In the genomic region with DNA sequence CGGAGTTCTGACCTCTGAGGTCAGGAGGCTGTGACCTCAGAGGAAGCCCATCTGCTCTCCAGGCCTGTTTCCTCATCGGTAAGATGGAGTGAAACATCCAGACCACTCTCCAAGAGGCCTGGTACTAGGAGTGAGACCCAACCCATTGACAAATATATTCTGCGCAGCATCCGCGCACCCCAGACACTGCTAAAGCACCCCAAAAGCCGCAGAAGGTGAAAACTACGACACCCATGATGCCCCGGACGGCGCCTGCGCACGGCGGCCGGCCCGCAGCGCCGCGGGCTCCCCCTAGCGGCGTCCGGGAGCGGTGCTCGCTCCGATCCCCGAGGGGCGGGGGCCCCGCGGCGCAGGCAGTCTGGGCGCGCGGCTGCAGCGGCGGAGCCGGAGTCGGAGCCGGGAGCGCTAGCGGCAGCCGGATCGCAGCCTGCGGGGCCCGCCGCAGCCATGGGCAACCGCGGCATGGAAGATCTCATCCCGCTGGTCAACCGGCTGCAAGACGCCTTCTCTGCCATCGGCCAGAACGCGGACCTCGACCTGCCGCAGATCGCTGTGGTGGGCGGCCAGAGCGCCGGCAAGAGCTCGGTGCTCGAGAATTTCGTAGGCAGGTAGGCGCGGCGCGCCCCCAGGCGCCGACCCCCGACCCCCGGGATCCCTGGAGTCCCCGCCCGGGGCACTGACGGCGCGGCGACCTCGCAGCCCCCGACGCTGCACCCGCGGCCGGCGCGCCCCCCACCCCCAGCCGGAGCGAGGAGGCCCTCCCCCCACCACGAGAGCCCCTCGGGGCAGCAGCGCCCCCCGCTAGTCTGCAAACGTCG, we compare ENCODE assay signal across 9 cellular contexts. TPM values are rescaled to one million over a fixed set of nuclear protein-coding genes. Genes with fewer than 3 reads are reported as not detected.
DNase-seq lines count a peak whose midpoint lies in the region; ATAC-seq, FAIRE-seq and TF ChIP-seq lines count a peak whose summit lies in the region.
"Had no signal": no experiment of that assay in that cellular context is flagged by ENCODE, and none has a peak within 500 bp of the region (broad histone marks: within the 10 kb centered on the region; RNA-seq: fewer than 3 reads in every experiment).

TSS of gene DNM1 (plus strand) at position 356 of the 818 bp plus-strand sequence. CDS start at position 448, 92 bp downstream.

- TF ChIP-seq EP300 in Ishikawa (IDR thresholded peaks at IDR 0.05; ENCODE audit: borderline replicate concordance), result no peak

- no peaks in the 10 kb centered on the region for H3K36me3 Mint-ChIP-seq in activated naive CD8-positive, alpha-beta T cell treated with anti-CD3 and anti-CD28 coated beads for 36 hours

- H3K4me3 ChIP-seq in cardiac muscle cell (peak within 1 kb of the TSS; percentile 86), pancreas (peak within 1 kb of the TSS; percentile 52 to 86 (median 66)), tibial artery (peak within 1 kb of the TSS; percentile 44 to 55)

- H3K36me3 ChIP-seq in cardiac muscle cell (no peaks in the 10 kb centered on the region), pancreas (no peaks in the 10 kb centered on the region), tibial artery (no peaks in the 10 kb centered on the region)

- peak within 1 kb of the TSS; percentile 57 for H3K4me3 Mint-ChIP-seq in activated naive CD8-positive, alpha-beta T cell treated with anti-CD3 and anti-CD28 coated beads for 36 hours

- H3K27me3 Mint-ChIP-seq in activated naive CD8-positive, alpha-beta T cell treated with anti-CD3 and anti-CD28 coated beads for 36 hours, result peaks cover 21% of the 10 kb centered on the region

- TF ChIP-seq CTCF in cardiac muscle cell (IDR thresholded peaks at IDR 0.05; ENCODE audit: low read depth, low read length) (peak; percentile 65), pancreas (IDR thresholded peaks at IDR 0.05) (peak; percentile 67 to 94 (median 86)), tibial artery (IDR thresholded peaks at IDR 0.05) (peak; percentile 81 to 98)

- no peak for FAIRE-seq in pancreas (lab: Jason Lieb, UNC)
- FAIRE-seq: endometrium had no signal

- ATAC-seq in GM21390 (IDR thresholded peaks at IDR 0.05; ENCODE audit: unreplicated experiment), result peak; percentile 74
- ATAC-seq in pancreas, result peak; percentile 90 to 94 (median 93)

- H3K27ac ChIP-seq in cardiac muscle cell (no peak within 1 kb of the TSS), pancreas (peak within 1 kb of the TSS in 1 of 4 donors; percentile 8), tibial artery (peak within 1 kb of the TSS in 1 of 2 donors; percentile 34)

- WGBS in pancreas, 2 donors, result 0 to 1% methylated on average over 52 to 91 of the region's 91 CpGs

- no peaks in the 10 kb centered on the region for H3K4me1 ChIP-seq in cardiac muscle cell (ENCODE audit: low read depth)
- peaks cover 0 to 6% (median 0%) of the 10 kb centered on the region in 3 donors for H3K4me1 ChIP-seq in pancreas
- H3K4me1 ChIP-seq in tibial artery, result peaks cover 0 to 21% (median 13%) of the 10 kb centered on the region in 4 donors

- H3K9me3 Mint-ChIP-seq in activated naive CD8-positive, alpha-beta T cell treated with anti-CD3 and anti-CD28 coated beads for 36 hours, result no peaks in the 10 kb centered on the region

- intact Hi-C loops in pancreas (cut with DNase I) (no loop called here), tibial artery (cut with DNase I; ENCODE audit: low total_unique reads) (no loop called here)

- H3K9me3 ChIP-seq in cardiac muscle cell (ENCODE audit: low read depth), result no peaks in the 10 kb centered on the region
- no peaks in the 10 kb centered on the region for H3K9me3 ChIP-seq in pancreas
- H3K9me3 ChIP-seq in tibial artery, result no peaks in the 10 kb centered on the region

- DNase-seq in COLO668 (lab: John Stamatoyannopoulos, UW; ENCODE audit: unreplicated experiment) (peak; percentile 86), SKM-1 (lab: John Stamatoyannopoulos, UW; ENCODE audit: unreplicated experiment) (peak; percentile 35), cardiac muscle cell (ENCODE audit: low read depth in 1 of 2, low spot score in 1 of 2) (peak; percentile 72 to 87), pancreas (peak in 5 of 6 donors; percentile 37 to 89 (median 67)), tibial artery (peak in 1 of 2 donors; percentile 72)
- DNase-seq in activated naive CD8-positive, alpha-beta T cell treated with anti-CD3 and anti-CD28 coated beads for 36 hours, result peak; percentile 85

- H3K27me3 ChIP-seq in cardiac muscle cell (no peaks in the 10 kb centered on the region), pancreas (no peaks in the 10 kb centered on the region), tibial artery (peaks cover 4 to 32% of the 10 kb centered on the region in 2 donors)

- peak within 1 kb of the TSS; percentile 70 for H3K27ac Mint-ChIP-seq in activated naive CD8-positive, alpha-beta T cell treated with anti-CD3 and anti-CD28 coated beads for 36 hours

- TF ChIP-seq RAD21 in Ishikawa (IDR thresholded peaks at IDR 0.05; ENCODE audit: low read depth), result peak; percentile 9; the same call in 1 of the 2 replicates

- peaks cover 16% of the 10 kb centered on the region for H3K4me1 Mint-ChIP-seq in activated naive CD8-positive, alpha-beta T cell treated with anti-CD3 and anti-CD28 coated beads for 36 hours

TF ChIP-seq in Ishikawa, 13 proteins besides CTCF, POLR2A, EP300 and RAD21:
- TF ChIP-seq ZBTB7A (IDR thresholded peaks at IDR 0.05; ENCODE audit: low read depth) (peak; percentile 79; the same call in 1 of the 2 replicates), NFIC (IDR thresholded peaks at IDR 0.05) (no peak)

RNA-seq across cellular contexts. Expression of gene DNM1, which starts in this region (rescaled TPM):
- total RNA-seq in activated naive CD8-positive, alpha-beta T cell treated with anti-CD3 and anti-CD28 coated beads for 36 hours, result under 1 TPM; 0.37 to 0.58 TPM
- total RNA-seq in cardiac muscle cell (17.6 and 42.3 TPM in 2 replicates), pancreas (10 to 100 TPM in 3 of 6 donors, 1 to 10 TPM in 3; 5.8 to 19.3 (median 10.0) TPM)
- polyA plus RNA-seq in cardiac muscle cell (24.3 and 47.2 TPM in 2 replicates), pancreas (10 to 100 TPM; 19.6 to 23.1 TPM)

Comparison
In these comparisons a context has a peak if more than half of its experiments do, and no peak if none do; other contexts are left out.
1. RNA of gene DNM1 (total RNA-seq): 17.6 to 42.3 TPM in cardiac muscle cell and 5.8 to 19.3 TPM in pancreas; 0.37 to 0.58 TPM in activated naive CD8-positive, alpha-beta T cell treated with anti-CD3 and anti-CD28 coated beads for 36 hours; every median in the first group is over 4 times any median in the second.
2. Peak in DNase-seq in activated naive CD8-positive, alpha-beta T cell treated with anti-CD3 and anti-CD28 coated beads for 36 hours; RNA of the gene not detected or under 1 TPM.
3. Peak in every context shown above with its lines, with median percentiles within 50 percentile points of each other: H3K4me3 ChIP-seq and CTCF ChIP-seq.